12 cellular contexts compared by ENCODE assay signal in genomic region chrX:153110735-153111134, GRCh38. TPM values are rescaled to one million over a fixed set of nuclear protein-coding genes. Genes with fewer than 3 reads are reported as not detected.
A peak's percentile ranks its signal among the peaks of the same experiment; 100 is the strongest.
DNase-seq lines count a peak whose midpoint lies in the region; ATAC-seq, FAIRE-seq and TF ChIP-seq lines count a peak whose summit lies in the region.
"Not testable (repeated sequence)": the region's sequence is repeated elsewhere in the genome, so short reads cannot be mapped to it uniquely, and the experiment has no call there.
"Had no signal": no experiment of that assay in that cellular context is flagged by ENCODE, and none has a peak within 500 bp of the region (broad histone marks: within the 10 kb centered on the region; RNA-seq: fewer than 3 reads in every experiment).

No MANE protein-coding gene starts in this region.

- H3K4me1 ChIP-seq in astrocyte (ENCODE audit: insufficient read depth, low read length); H1 (replicated peaks in 1 of 4; ENCODE audit: control insufficient read depth in 3 of 4, insufficient read depth in 4 of 4, low read length in 3 of 4); right lobe of liver: not testable (repeated sequence)

- H3K27me3 Mint-ChIP-seq in astrocyte (ENCODE audit: low read depth, unreplicated experiment) = not testable (repeated sequence)

- not testable (repeated sequence) for H2BK120ac ChIP-seq in H1 (replicated peaks; ENCODE audit: low read depth, low read length)

- H4K8ac ChIP-seq in H1 (ENCODE audit: extremely low read depth, insufficient read depth, low read length) = not testable (repeated sequence)

- intact Hi-C loops in right lobe of liver (cut with DNase I) = not testable (repeated sequence)

- TF ChIP-seq POLR2A in GM12891 (IDR thresholded peaks at IDR 0.05; ENCODE audit: low read depth, low read length); H1 (IDR thresholded peaks at IDR 0.05; ENCODE audit: control extremely low read depth in 1 of 2, low read depth in 2 of 2, low read length in 2 of 2); right lobe of liver (IDR thresholded peaks at IDR 0.05): not testable (repeated sequence)

- H2AFZ ChIP-seq in astrocyte (ENCODE audit: low read depth, low read length); H1 (ENCODE audit: low read length): not testable (repeated sequence)

- H3K56ac ChIP-seq in H1 (replicated peaks; ENCODE audit: insufficient read length, low read depth, low read length) = not testable (repeated sequence)

- H3K4me2 ChIP-seq in astrocyte (ENCODE audit: low read length); H1 (ENCODE audit: insufficient read depth in 1 of 2, low read depth in 2 of 2, low read length in 2 of 2): not testable (repeated sequence)

- H4K5ac ChIP-seq in H1 (ENCODE audit: insufficient read length, low read depth, low read length) = not testable (repeated sequence)

- H3K27ac Mint-ChIP-seq in astrocyte (ENCODE audit: unreplicated experiment) = not testable (repeated sequence)

- no CpG with 5 or more reads among the region's 2 CpGs for WGBS in H1 (ENCODE audit: extremely low coverage in 1 of 2, insufficient coverage in 1 of 2, insufficient read length in 1 of 2, insufficient replicate concordance in 2 of 2, low coverage in 1 of 2, low lambda C conversion rate in 2 of 2, missing lambda C conversion rate in 1 of 2), 2 experiments
- WGBS in right lobe of liver (ENCODE audit: insufficient coverage, low coverage, low lambda C conversion rate, missing lambda C conversion rate) = no CpG with 5 or more reads among the region's 2 CpGs

- not testable (repeated sequence) for TF ChIP-seq EP300 in H1 (IDR thresholded peaks at IDR 0.05; ENCODE audit: borderline replicate concordance in 1 of 2, low read depth in 2 of 2, low read length in 2 of 2)

- not testable (repeated sequence) for H3K4me1 Mint-ChIP-seq in astrocyte (ENCODE audit: low read depth, unreplicated experiment)

- DNase-seq in GM12891 (ENCODE audit: insufficient read length, low spot score); GM18507 (ENCODE audit: extremely low spot score, insufficient read length, low read depth); astrocyte (ENCODE audit: low read depth); bronchial epithelial cell (ENCODE audit: low read depth); H1 (ENCODE audit: low read depth in 1 of 2, low spot score in 2 of 2); left lobe of liver (ENCODE audit: low spot score); right lobe of liver: not testable (repeated sequence)

- H3K4me3 ChIP-seq in astrocyte (ENCODE audit: insufficient read depth, low read depth, low read length); bronchial epithelial cell (ENCODE audit: low read depth, low read length); H1 (ENCODE audit: extremely low read depth in 1 of 4, insufficient read depth in 2 of 4, low read depth in 3 of 4, low read length in 4 of 4); right lobe of liver: not testable (repeated sequence)

- not testable (repeated sequence) for TF ChIP-seq CTCF in astrocyte (IDR thresholded peaks at IDR 0.05; ENCODE audit: insufficient read depth, low read depth, low read length); bronchial epithelial cell (IDR thresholded peaks at IDR 0.05; ENCODE audit: insufficient read depth, low read length, severe bottlenecking); H1 (IDR thresholded peaks at IDR 0.05; ENCODE audit: control extremely low read depth in 1 of 3, insufficient read depth in 1 of 3, low read depth in 1 of 3, low read length in 3 of 3); right lobe of liver (IDR thresholded peaks at IDR 0.05)

- H2BK5ac ChIP-seq in H1 (ENCODE audit: low read depth, low read length) = not testable (repeated sequence)

- POLR2A ChIA-PET in H1 (lab: Charles Lee; ENCODE audit: partially characterized antibody) = not testable (repeated sequence)

- H3K9me3 ChIP-seq in astrocyte (ENCODE audit: insufficient read depth, low read depth, low read length); H1 (ENCODE audit: insufficient read depth in 2 of 2, low read depth in 1 of 2, low read length in 1 of 2); right lobe of liver: not testable (repeated sequence)

- H2AK5ac ChIP-seq in H1 (ENCODE audit: low read depth, low read length) = not testable (repeated sequence)

- not testable (repeated sequence) for H3K18ac ChIP-seq in H1 (ENCODE audit: extremely low read depth, low read length)

- FAIRE-seq in GM12891 (lab: Jason Lieb, UNC) (peak; percentile 33), GM18507 (lab: Jason Lieb, UNC) (peak; percentile 38), astrocyte (lab: Jason Lieb, UNC) (peak; percentile 56), bronchial epithelial cell (lab: Jason Lieb, UNC) (peak; percentile 81), H1 (lab: Jason Lieb, UNC) (peak; percentile 36)

- not testable (repeated sequence) for H4K20me1 ChIP-seq in astrocyte (ENCODE audit: insufficient read depth, low read length); H1 (replicated peaks in 1 of 2; ENCODE audit: control insufficient read depth in 1 of 2, insufficient read depth in 2 of 2, low read length in 2 of 2)

- H3K4me3 Mint-ChIP-seq in astrocyte (ENCODE audit: unreplicated experiment) = not testable (repeated sequence)

- H3K9me3 Mint-ChIP-seq in astrocyte (ENCODE audit: unreplicated experiment) = not testable (repeated sequence)

- H3K4ac ChIP-seq in H1 (replicated peaks; ENCODE audit: insufficient read length, low read depth, low read length) = not testable (repeated sequence)

- H3K79me1 ChIP-seq in H1 (ENCODE audit: low read depth, low read length) = not testable (repeated sequence)

- H3K9ac ChIP-seq in astrocyte (ENCODE audit: low read length); H1 (replicated peaks in 1 of 4; ENCODE audit: extremely low read depth in 1 of 4, low read depth in 3 of 4, low read length in 3 of 4): not testable (repeated sequence)

- not testable (repeated sequence) for H3K79me2 ChIP-seq in astrocyte (ENCODE audit: insufficient read depth, low read length); H1 (ENCODE audit: control insufficient read depth in 1 of 2, insufficient read depth in 2 of 2, low read length in 2 of 2)

- H3K27me3 ChIP-seq in astrocyte (ENCODE audit: insufficient read depth, low read length); bronchial epithelial cell (ENCODE audit: control insufficient read depth, insufficient read depth, low read length); H1 (replicated peaks in 1 of 4; ENCODE audit: control insufficient read depth in 3 of 4, extremely low read depth in 1 of 4, insufficient read depth in 3 of 4, low read length in 3 of 4); right lobe of liver: not testable (repeated sequence)

- H3K23ac ChIP-seq in H1 (ENCODE audit: insufficient read length) = not testable (repeated sequence)

- not testable (repeated sequence) for H3K36me3 ChIP-seq in astrocyte (ENCODE audit: insufficient read depth, low read length); bronchial epithelial cell (ENCODE audit: control insufficient read depth, insufficient read depth, low read length); H1 (ENCODE audit: control insufficient read depth in 2 of 4, insufficient read depth in 4 of 4, low read length in 3 of 4); right lobe of liver

- not testable (repeated sequence) for H4K91ac ChIP-seq in H1 (replicated peaks; ENCODE audit: insufficient read length, low read length)

- not testable (repeated sequence) for H2BK15ac ChIP-seq in H1 (ENCODE audit: low read length)

- peak; percentile 48 for ATAC-seq in left lobe of liver
- ATAC-seq in right lobe of liver = peak; percentile 17 to 80 (median 40)

- not testable (repeated sequence) for H2BK20ac ChIP-seq in H1 (ENCODE audit: low read length)

- CTCF ChIA-PET in H1 (lab: Charles Lee; ENCODE audit: partially characterized antibody) = not testable (repeated sequence)

- H3K14ac ChIP-seq in H1 (ENCODE audit: insufficient read length) = not testable (repeated sequence)

- TF ChIP-seq RAD21 in H1 (IDR thresholded peaks at IDR 0.05 in 1 of 2, conservative IDR thresholded peaks at IDR 0.05 in 1 of 2; ENCODE audit: low read depth in 2 of 2, low read length in 2 of 2) = not testable (repeated sequence)

- not testable (repeated sequence) for H2BK12ac ChIP-seq in H1 (ENCODE audit: low read depth, low read length)

- not testable (repeated sequence) for H3K36me3 Mint-ChIP-seq in astrocyte (ENCODE audit: low read depth, unreplicated experiment)

- H3K27ac ChIP-seq in astrocyte (ENCODE audit: low read depth, low read length); H1 (ENCODE audit: low read depth, low read length); right lobe of liver: not testable (repeated sequence)

- not testable (repeated sequence) for H3K23me2 ChIP-seq in H1 (ENCODE audit: low read depth, low read length)

RNA-seq across cellular contexts. Expression of gene PNMA6A, which starts 38.5 kb away (rescaled TPM):
- polyA plus RNA-seq in GM12891 (2012; ENCODE audit: low read depth, missing spikeins) = 0.08 TPM
- total RNA-seq in astrocyte = 1.9 and 2.0 TPM in 2 replicates
- total RNA-seq in bronchial epithelial cell = 0.53 and 0.77 TPM in 2 replicates
- 5.7 and 6.0 TPM in 2 replicates for total RNA-seq in H1 (2021; fragmentation: NEBNext Ultra II Directional; extraction: Animal tissue kit (Norgen Biotek cat#: 25700))
- 2.2 and 3.2 TPM in 2 replicates for polyA plus RNA-seq in H1 (2011; rRNA removed)
- 3.3 TPM for polyA plus RNA-seq in H1 (2011; cell fraction: cytosol; rRNA removed)
- 10.3 TPM for polyA plus RNA-seq in H1 (2011; cell fraction: nucleus; rRNA removed)
- 3.4 to 5.7 TPM (median 4.5 TPM) in 4 replicates for polyA plus RNA-seq in H1 (2012, experiment 1 of 2)
- 3.3 TPM for polyA plus RNA-seq in H1 (2012, experiment 2 of 2)
- 2.2 TPM for polyA plus RNA-seq in H1 (2013, experiment 1 of 2)
- polyA plus RNA-seq in H1 (2013, experiment 2 of 2) = 2.2 TPM
- 0.79 and 1.3 TPM in 2 replicates for polyA minus RNA-seq in H1 (2011; rRNA and poly(A)+ RNA removed)
- polyA minus RNA-seq in H1 (2011; cell fraction: cytosol; rRNA and poly(A)+ RNA removed) = 3.3 TPM
- polyA minus RNA-seq in H1 (2011; cell fraction: nucleus; rRNA and poly(A)+ RNA removed) = 3.2 TPM
- 4.0 TPM for total RNA-seq in left lobe of liver
- 10 to 100 TPM in 2 of 6 experiments, 1 to 10 TPM in 4; 2.4 to 22.5 (median 7.1) TPM for total RNA-seq in right lobe of liver
- total RNA-seq: Caco-2; CD4-positive, CD25-positive, alpha-beta regulatory T cell had no signal

RNA-seq across cellular contexts. Expression of gene PNMA3, which starts 54.5 kb away (rescaled TPM):
- 1.1 TPM for polyA plus RNA-seq in GM12891 (2012; ENCODE audit: low read depth, missing spikeins)
- 0.82 and 0.93 TPM in 2 replicates for total RNA-seq in astrocyte
- under 0.01 TPM in 1 of 2 replicates, not detected in the other for total RNA-seq in bronchial epithelial cell
- total RNA-seq in H1 (2021; fragmentation: NEBNext Ultra II Directional; extraction: Animal tissue kit (Norgen Biotek cat#: 25700)) = 6.9 and 7.8 TPM in 2 replicates
- 3.3 and 4.7 TPM in 2 replicates for polyA plus RNA-seq in H1 (2011; rRNA removed)
- polyA plus RNA-seq in H1 (2011; cell fraction: cytosol; rRNA removed) = 5.4 TPM
- 15.4 TPM for polyA plus RNA-seq in H1 (2011; cell fraction: nucleus; rRNA removed)
- 5.1 to 7.5 TPM (median 6.4 TPM) in 4 replicates for polyA plus RNA-seq in H1 (2012, experiment 1 of 2)
- 3.1 TPM for polyA plus RNA-seq in H1 (2012, experiment 2 of 2)
- 2.9 TPM for polyA plus RNA-seq in H1 (2013, experiment 1 of 2)
- 2.6 TPM for polyA plus RNA-seq in H1 (2013, experiment 2 of 2)
- 2.8 and 2.9 TPM in 2 replicates for polyA minus RNA-seq in H1 (2011; rRNA and poly(A)+ RNA removed)
- polyA minus RNA-seq in H1 (2011; cell fraction: cytosol; rRNA and poly(A)+ RNA removed) = 2.3 TPM
- polyA minus RNA-seq in H1 (2011; cell fraction: nucleus; rRNA and poly(A)+ RNA removed) = 2.8 TPM
- total RNA-seq in left lobe of liver = 0.23 TPM
- total RNA-seq in right lobe of liver = under 1 TPM in 4 of 6 experiments, not detected in 2; 0.09 to 0.74 (median 0.42) TPM
- total RNA-seq: A172, Caco-2, Calu3 had no signal
- polyA plus RNA-seq: CD14-positive monocyte had no signal
